1 cellular context compared by ENCODE assay signal in the genomic region with DNA sequence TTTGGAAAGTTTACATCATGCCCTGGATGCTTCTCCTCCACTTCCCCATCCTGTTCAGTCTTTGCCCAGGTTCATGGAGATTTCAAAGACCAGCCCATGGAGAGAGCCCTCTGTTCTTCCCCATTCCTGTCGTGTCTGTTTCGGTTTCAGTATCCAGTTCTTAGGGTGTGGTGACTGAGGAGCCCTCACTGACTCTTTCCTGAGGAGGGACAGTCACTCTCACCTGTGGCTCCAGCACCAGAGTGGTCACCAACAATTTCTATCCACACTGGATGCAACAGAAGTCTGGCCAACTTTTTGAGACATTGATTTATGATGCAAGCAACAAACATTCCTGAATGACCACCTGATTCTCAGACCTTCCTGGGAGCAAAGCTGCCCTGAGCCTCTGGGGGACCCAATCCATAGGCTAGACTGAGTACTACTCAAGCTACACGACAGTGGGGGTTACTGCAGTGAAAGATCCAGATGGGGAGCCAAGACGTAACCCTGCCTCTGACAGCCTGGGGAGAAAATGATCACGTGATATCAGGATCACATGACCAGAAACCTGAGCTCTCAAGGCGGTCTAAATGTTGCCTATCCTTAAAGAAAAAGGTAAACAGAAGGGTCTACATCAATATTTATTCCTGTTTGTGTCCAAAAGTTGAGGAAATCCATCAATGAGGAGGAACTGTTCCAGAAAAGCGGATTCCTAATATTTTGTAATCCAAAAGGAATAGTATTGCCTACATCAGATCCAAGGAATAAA.
TF ChIP-seq lines count a peak whose summit lies in the region.

No MANE protein-coding gene starts in this region.

TF ChIP-seq in K562, 482 proteins besides CTCF, POLR2A, EP300 and RAD21 (continued from another document and continues in another):
- TF ChIP-seq, protein P1, sequence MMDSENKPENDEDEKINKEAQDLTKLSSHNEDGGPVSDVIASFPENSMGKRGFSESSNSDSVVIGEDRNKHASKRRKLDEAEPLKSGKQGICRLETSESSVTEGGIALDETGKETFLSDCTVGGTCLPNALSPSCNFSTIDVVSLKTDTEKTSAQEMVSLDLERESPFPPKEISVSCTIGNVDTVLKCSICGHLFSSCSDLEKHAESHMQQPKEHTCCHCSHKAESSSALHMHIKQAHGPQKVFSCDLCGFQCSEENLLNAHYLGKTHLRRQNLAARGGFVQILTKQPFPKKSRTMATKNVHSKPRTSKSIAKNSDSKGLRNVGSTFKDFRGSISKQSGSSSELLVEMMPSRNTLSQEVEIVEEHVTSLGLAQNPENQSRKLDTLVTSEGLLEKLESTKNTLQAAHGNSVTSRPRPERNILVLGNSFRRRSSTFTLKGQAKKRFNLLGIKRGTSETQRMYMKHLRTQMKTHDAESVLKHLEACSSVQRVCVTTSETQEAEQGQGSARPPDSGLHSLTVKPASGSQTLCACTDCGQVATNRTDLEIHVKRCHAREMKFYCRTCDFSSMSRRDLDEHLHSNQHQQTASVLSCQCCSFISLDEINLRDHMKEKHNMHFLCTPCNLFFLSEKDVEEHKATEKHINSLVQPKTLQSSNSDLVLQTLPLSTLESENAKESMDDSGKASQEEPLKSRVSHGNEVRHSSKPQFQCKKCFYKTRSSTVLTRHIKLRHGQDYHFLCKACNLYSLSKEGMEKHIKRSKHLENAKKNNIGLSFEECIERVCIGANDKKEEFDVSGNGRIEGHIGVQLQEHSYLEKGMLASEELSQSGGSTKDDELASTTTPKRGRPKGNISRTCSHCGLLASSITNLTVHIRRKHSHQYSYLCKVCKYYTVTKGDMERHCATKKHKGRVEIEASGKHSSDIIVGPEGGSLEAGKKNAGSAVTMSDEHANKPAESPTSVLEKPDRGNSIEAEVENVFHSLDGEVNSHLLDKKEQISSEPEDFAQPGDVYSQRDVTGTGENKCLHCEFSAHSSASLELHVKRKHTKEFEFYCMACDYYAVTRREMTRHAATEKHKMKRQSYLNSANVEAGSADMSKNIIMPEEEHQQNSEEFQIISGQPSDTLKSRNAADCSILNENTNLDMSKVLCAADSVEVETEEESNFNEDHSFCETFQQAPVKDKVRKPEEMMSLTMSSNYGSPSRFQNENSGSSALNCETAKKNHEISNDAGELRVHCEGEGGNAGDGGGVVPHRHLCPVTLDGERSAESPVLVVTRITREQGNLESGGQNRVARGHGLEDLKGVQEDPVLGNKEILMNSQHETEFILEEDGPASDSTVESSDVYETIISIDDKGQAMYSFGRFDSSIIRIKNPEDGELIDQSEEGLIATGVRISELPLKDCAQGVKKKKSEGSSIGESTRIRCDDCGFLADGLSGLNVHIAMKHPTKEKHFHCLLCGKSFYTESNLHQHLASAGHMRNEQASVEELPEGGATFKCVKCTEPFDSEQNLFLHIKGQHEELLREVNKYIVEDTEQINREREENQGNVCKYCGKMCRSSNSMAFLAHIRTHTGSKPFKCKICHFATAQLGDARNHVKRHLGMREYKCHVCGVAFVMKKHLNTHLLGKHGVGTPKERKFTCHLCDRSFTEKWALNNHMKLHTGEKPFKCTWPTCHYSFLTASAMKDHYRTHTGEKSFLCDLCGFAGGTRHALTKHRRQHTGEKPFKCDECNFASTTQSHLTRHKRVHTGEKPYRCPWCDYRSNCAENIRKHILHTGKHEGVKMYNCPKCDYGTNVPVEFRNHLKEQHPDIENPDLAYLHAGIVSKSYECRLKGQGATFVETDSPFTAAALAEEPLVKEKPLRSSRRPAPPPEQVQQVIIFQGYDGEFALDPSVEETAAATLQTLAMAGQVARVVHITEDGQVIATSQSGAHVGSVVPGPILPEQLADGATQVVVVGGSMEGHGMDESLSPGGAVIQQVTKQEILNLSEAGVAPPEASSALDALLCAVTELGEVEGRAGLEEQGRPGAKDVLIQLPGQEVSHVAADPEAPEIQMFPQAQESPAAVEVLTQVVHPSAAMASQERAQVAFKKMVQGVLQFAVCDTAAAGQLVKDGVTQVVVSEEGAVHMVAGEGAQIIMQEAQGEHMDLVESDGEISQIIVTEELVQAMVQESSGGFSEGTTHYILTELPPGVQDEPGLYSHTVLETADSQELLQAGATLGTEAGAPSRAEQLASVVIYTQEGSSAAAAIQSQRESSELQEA (IDR thresholded peaks at IDR 0.05; ENCODE audit: low read depth) = no peak
- no peak for TF ChIP-seq NELFE (IDR thresholded peaks at IDR 0.05; ENCODE audit: insufficient read depth, insufficient read length)
- TF ChIP-seq SREBF1 (IDR thresholded peaks at IDR 0.05; ENCODE audit: borderline replicate concordance, low read depth, low read length) = no peak
- TF ChIP-seq ZNF253 (CRISPR knock-in tag; conservative IDR thresholded peaks at IDR 0.05) = no peak
- no peak for TF ChIP-seq MCM3 (IDR thresholded peaks at IDR 0.05)
- TF ChIP-seq CXXC5 (CRISPR knock-in tag; IDR thresholded peaks at IDR 0.05) = peak; percentile 93
- TF ChIP-seq, protein P2, sequence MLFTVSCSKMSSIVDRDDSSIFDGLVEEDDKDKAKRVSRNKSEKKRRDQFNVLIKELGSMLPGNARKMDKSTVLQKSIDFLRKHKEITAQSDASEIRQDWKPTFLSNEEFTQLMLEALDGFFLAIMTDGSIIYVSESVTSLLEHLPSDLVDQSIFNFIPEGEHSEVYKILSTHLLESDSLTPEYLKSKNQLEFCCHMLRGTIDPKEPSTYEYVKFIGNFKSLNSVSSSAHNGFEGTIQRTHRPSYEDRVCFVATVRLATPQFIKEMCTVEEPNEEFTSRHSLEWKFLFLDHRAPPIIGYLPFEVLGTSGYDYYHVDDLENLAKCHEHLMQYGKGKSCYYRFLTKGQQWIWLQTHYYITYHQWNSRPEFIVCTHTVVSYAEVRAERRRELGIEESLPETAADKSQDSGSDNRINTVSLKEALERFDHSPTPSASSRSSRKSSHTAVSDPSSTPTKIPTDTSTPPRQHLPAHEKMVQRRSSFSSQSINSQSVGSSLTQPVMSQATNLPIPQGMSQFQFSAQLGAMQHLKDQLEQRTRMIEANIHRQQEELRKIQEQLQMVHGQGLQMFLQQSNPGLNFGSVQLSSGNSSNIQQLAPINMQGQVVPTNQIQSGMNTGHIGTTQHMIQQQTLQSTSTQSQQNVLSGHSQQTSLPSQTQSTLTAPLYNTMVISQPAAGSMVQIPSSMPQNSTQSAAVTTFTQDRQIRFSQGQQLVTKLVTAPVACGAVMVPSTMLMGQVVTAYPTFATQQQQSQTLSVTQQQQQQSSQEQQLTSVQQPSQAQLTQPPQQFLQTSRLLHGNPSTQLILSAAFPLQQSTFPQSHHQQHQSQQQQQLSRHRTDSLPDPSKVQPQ (CRISPR knock-in tag; IDR thresholded peaks at IDR 0.05; ENCODE audit: borderline replicate concordance) = peak; percentile 91; the same call in 1 of the 2 replicates
- 0 out of 2 replicates have a peak, but pooled peaks have one; percentile 3 for TF ChIP-seq ZNF561 (CRISPR knock-in tag; conservative IDR thresholded peaks at IDR 0.05)
- TF ChIP-seq YBX1 (IDR thresholded peaks at IDR 0.05) = no peak
- peak in 1 of 2 experiments; percentile 46; a peak in 1 of 4 replicates for TF ChIP-seq HDAC1 (IDR thresholded peaks at IDR 0.05)
- no peak for TF ChIP-seq ETS2 (tag; IDR thresholded peaks at IDR 0.05; ENCODE audit: borderline replicate concordance, poor library complexity, severe bottlenecking)
- peak; percentile 61; the same call in 1 of the 2 replicates for TF ChIP-seq CREM (IDR thresholded peaks at IDR 0.05; ENCODE audit: low read depth)
- TF ChIP-seq SMARCA4 (IDR thresholded peaks at IDR 0.05) = no peak; the same call in 1 of the 2 replicates
- no peak for TF ChIP-seq ZZZ3 (IDR thresholded peaks at IDR 0.05)
- TF ChIP-seq, protein P3, sequence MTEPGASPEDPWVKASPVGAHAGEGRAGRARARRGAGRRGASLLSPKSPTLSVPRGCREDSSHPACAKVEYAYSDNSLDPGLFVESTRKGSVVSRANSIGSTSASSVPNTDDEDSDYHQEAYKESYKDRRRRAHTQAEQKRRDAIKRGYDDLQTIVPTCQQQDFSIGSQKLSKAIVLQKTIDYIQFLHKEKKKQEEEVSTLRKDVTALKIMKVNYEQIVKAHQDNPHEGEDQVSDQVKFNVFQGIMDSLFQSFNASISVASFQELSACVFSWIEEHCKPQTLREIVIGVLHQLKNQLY (CRISPR knock-in tag; conservative IDR thresholded peaks at IDR 0.05) = peak; percentile 59 to 97
- no peak for TF ChIP-seq MTA2 (IDR thresholded peaks at IDR 0.05; ENCODE audit: low read depth)
- TF ChIP-seq, protein P4, sequence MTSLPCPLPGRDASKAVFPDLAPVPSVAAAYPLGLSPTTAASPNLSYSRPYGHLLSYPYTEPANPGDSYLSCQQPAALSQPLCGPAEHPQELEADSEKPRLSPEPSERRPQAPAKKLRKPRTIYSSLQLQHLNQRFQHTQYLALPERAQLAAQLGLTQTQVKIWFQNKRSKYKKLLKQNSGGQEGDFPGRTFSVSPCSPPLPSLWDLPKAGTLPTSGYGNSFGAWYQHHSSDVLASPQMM (CRISPR knock-in tag; IDR thresholded peaks at IDR 0.05) = no peak
- TF ChIP-seq XRCC3 (IDR thresholded peaks at IDR 0.05) = no peak
- TF ChIP-seq, protein P5, sequence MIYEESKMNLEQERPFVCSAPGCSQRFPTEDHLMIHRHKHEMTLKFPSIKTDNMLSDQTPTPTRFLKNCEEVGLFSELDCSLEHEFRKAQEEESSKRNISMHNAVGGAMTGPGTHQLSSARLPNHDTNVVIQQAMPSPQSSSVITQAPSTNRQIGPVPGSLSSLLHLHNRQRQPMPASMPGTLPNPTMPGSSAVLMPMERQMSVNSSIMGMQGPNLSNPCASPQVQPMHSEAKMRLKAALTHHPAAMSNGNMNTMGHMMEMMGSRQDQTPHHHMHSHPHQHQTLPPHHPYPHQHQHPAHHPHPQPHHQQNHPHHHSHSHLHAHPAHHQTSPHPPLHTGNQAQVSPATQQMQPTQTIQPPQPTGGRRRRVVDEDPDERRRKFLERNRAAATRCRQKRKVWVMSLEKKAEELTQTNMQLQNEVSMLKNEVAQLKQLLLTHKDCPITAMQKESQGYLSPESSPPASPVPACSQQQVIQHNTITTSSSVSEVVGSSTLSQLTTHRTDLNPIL (CRISPR knock-in tag; IDR thresholded peaks at IDR 0.05) = no peak
- no peak for TF ChIP-seq SPI1 (IDR thresholded peaks at IDR 0.05; ENCODE audit: borderline replicate concordance, low read depth, low read length)
- TF ChIP-seq, protein P6, sequence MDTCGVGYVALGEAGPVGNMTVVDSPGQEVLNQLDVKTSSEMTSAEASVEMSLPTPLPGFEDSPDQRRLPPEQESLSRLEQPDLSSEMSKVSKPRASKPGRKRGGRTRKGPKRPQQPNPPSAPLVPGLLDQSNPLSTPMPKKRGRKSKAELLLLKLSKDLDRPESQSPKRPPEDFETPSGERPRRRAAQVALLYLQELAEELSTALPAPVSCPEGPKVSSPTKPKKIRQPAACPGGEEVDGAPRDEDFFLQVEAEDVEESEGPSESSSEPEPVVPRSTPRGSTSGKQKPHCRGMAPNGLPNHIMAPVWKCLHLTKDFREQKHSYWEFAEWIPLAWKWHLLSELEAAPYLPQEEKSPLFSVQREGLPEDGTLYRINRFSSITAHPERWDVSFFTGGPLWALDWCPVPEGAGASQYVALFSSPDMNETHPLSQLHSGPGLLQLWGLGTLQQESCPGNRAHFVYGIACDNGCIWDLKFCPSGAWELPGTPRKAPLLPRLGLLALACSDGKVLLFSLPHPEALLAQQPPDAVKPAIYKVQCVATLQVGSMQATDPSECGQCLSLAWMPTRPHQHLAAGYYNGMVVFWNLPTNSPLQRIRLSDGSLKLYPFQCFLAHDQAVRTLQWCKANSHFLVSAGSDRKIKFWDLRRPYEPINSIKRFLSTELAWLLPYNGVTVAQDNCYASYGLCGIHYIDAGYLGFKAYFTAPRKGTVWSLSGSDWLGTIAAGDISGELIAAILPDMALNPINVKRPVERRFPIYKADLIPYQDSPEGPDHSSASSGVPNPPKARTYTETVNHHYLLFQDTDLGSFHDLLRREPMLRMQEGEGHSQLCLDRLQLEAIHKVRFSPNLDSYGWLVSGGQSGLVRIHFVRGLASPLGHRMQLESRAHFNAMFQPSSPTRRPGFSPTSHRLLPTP (IDR thresholded peaks at IDR 0.05; ENCODE audit: borderline replicate concordance, extremely low read depth, insufficient read length) = no peak
- peak; percentile 100 for TF ChIP-seq TOE1 (IDR thresholded peaks at IDR 0.05; ENCODE audit: borderline replicate concordance)
- 0 out of 2 replicates have a peak, but pooled peaks have one; percentile 65 for TF ChIP-seq TOE1 (CRISPR knock-in tag; IDR thresholded peaks at IDR 0.05; ENCODE audit: borderline replicate concordance, low read depth)
- TF ChIP-seq, protein P7, sequence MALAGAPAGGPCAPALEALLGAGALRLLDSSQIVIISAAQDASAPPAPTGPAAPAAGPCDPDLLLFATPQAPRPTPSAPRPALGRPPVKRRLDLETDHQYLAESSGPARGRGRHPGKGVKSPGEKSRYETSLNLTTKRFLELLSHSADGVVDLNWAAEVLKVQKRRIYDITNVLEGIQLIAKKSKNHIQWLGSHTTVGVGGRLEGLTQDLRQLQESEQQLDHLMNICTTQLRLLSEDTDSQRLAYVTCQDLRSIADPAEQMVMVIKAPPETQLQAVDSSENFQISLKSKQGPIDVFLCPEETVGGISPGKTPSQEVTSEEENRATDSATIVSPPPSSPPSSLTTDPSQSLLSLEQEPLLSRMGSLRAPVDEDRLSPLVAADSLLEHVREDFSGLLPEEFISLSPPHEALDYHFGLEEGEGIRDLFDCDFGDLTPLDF (CRISPR knock-in tag; IDR thresholded peaks at IDR 0.05) = peak; percentile 79
- TF ChIP-seq, protein P8, sequence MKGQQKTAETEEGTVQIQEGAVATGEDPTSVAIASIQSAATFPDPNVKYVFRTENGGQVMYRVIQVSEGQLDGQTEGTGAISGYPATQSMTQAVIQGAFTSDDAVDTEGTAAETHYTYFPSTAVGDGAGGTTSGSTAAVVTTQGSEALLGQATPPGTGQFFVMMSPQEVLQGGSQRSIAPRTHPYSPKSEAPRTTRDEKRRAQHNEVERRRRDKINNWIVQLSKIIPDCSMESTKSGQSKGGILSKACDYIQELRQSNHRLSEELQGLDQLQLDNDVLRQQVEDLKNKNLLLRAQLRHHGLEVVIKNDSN (CRISPR knock-in tag; IDR thresholded peaks at IDR 0.05) = peak; percentile 99
- TF ChIP-seq SNRNP70 (optimal IDR thresholded peaks at IDR 0.05; ENCODE audit: low read depth, low read length) = no peak
- TF ChIP-seq RBM34 (IDR thresholded peaks at IDR 0.05; ENCODE audit: borderline replicate concordance, insufficient read depth, low read length) = no peak
- TF ChIP-seq C11orf30 (IDR thresholded peaks at IDR 0.05; ENCODE audit: low read depth) = peak; percentile 94
- peak; percentile 37; the same call in 1 of the 2 replicates for TF ChIP-seq EGR1 (conservative IDR thresholded peaks at IDR 0.05)
- TF ChIP-seq, protein P9, sequence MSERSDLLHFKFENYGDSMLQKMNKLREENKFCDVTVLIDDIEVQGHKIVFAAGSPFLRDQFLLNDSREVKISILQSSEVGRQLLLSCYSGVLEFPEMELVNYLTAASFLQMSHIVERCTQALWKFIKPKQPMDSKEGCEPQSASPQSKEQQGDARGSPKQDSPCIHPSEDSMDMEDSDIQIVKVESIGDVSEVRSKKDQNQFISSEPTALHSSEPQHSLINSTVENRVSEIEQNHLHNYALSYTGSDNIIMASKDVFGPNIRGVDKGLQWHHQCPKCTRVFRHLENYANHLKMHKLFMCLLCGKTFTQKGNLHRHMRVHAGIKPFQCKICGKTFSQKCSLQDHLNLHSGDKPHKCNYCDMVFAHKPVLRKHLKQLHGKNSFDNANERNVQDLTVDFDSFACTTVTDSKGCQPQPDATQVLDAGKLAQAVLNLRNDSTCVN (CRISPR knock-in tag; IDR thresholded peaks at IDR 0.05) = peak; percentile 90
- peak; percentile 100 for TF ChIP-seq RAD51 (IDR thresholded peaks at IDR 0.05; ENCODE audit: borderline replicate concordance, low read depth)
